Comparison of ENCODE assay signal across 32 cellular contexts in the genomic region with DNA sequence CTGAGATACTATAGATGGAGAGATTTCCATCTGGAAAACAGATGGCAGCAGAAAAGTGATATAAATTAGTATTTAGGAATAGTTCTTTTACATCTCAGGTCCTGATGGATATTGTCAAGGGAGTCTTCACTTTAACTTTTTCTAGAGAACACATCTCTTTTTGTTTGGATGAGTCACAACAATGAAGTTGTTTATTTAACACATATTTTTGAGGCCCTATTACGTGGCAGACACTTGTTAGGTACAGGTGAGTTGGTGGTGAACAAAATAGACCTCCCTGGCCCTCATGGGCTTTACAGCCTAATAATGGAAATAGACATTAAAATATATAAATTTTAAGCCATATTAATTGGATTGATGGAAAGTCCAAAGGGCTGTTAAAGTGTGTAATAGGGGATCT.
"Had no signal": no experiment of that assay in that cellular context is flagged by ENCODE, and none has a peak within 500 bp of the region (broad histone marks: within the 10 kb centered on the region; RNA-seq: fewer than 3 reads in every experiment).

No MANE protein-coding gene starts in this region.

- H3K27me3 ChIP-seq: adrenal gland, body of pancreas, MG63, SJCRH30 had no signal

- H3K27ac Mint-ChIP-seq: activated CD4-positive, alpha-beta T cell treated with anti-CD3 and anti-CD28 coated beads, Interleukin-2, amount 10 ng/mL, durations not matched to agents 24 days and 14 days; activated CD8-positive, alpha-beta T cell treated with anti-CD3 and anti-CD28 coated beads for 36 hours; activated naive CD4-positive, alpha-beta T cell treated with anti-CD3 and anti-CD28 coated beads, Interleukin-2, amount 50 U/mL, for 72 hours; activated T-cell treated with anti-CD3 and anti-CD28 coated beads, Interleukin-2, amount 50 U/mL, for 72 hours; activated T-helper 17 cell treated with anti-CD3 and anti-CD28 coated beads, Interleukin-2, amount 50 U/mL, for 72 hours had no signal

- H3K4me1 Mint-ChIP-seq: activated CD4-positive, alpha-beta T cell treated with anti-CD3 and anti-CD28 coated beads, Interleukin-2, amount 10 ng/mL, durations not matched to agents 24 days and 14 days; activated T-helper 17 cell treated with anti-CD3 and anti-CD28 coated beads, Interleukin-2, amount 50 U/mL, for 72 hours; central memory CD8-positive, alpha-beta T cell had no signal

- ATAC-seq: activated CD8-positive, alpha-beta T cell treated with anti-CD3 and anti-CD28 coated beads for 36 hours; activated naive CD4-positive, alpha-beta T cell treated with anti-CD3 and anti-CD28 coated beads, Interleukin-2, amount 50 U/mL, for 72 hours; activated T-cell treated with anti-CD3 and anti-CD28 coated beads, Interleukin-2, amount 50 U/mL, for 72 hours; activated T-helper 17 cell treated with anti-CD3 and anti-CD28 coated beads, Interleukin-2, amount 50 U/mL, for 72 hours; body of pancreas had no signal

- H3K27ac ChIP-seq: adrenal gland, body of pancreas, PC-9, SJCRH30, SK-N-MC, WERI-Rb-1 had no signal

- H3K4me1 ChIP-seq: adrenal gland, body of pancreas, SJCRH30 had no signal

- H3K36me3 ChIP-seq: adrenal gland, MG63, SJCRH30, WERI-Rb-1 had no signal

- H3K9me3 ChIP-seq: body of pancreas had no signal

- H3K27me3 Mint-ChIP-seq: activated CD4-positive, alpha-beta T cell treated with anti-CD3 and anti-CD28 coated beads, Interleukin-2, amount 10 ng/mL, durations not matched to agents 24 days and 14 days; activated CD8-positive, alpha-beta T cell treated with anti-CD3 and anti-CD28 coated beads for 36 hours; activated T-helper 17 cell treated with anti-CD3 and anti-CD28 coated beads, Interleukin-2, amount 50 U/mL, for 72 hours; central memory CD8-positive, alpha-beta T cell had no signal

- H3K4me3 ChIP-seq: adrenal gland, body of pancreas, MG63, PC-9, SJCRH30, SK-N-MC had no signal

- H3K4me3 Mint-ChIP-seq: activated CD4-positive, alpha-beta T cell treated with anti-CD3 and anti-CD28 coated beads, Interleukin-2, amount 10 ng/mL, durations not matched to agents 24 days and 14 days; activated CD8-positive, alpha-beta T cell treated with anti-CD3 and anti-CD28 coated beads for 36 hours; activated T-cell treated with anti-CD3 and anti-CD28 coated beads, Interleukin-2, amount 50 U/mL, for 72 hours; activated T-helper 17 cell treated with anti-CD3 and anti-CD28 coated beads, Interleukin-2, amount 50 U/mL, for 72 hours; central memory CD8-positive, alpha-beta T cell had no signal

- DNase-seq: activated CD4-positive, alpha-beta T cell treated with anti-CD3 and anti-CD28 coated beads for 1 hour; activated CD4-positive, alpha-beta T cell treated with anti-CD3 and anti-CD28 coated beads, Interleukin-2, amount 10 ng/mL, durations not matched to agents 24 days and 14 days; activated CD4-positive, alpha-beta T cell treated with anti-CD3 and anti-CD28 coated beads, Interleukin-2, amount 50 U/mL, for 4 hours; activated CD4-positive, CD25-positive, alpha-beta regulatory T cell; activated CD8-positive, alpha-beta T cell treated with anti-CD3 and anti-CD28 coated beads for 36 hours; activated effector memory CD4-positive, alpha-beta T cell treated with anti-CD3 and anti-CD28 coated beads, Interleukin-2, amount 50 U/mL, for 16 hours; activated naive CD4-positive, alpha-beta T cell treated with Interleukin-2 at 50 U/mL for 16 hours; activated T-cell treated with anti-CD3 and anti-CD28 coated beads, Interleukin-2, amount 50 U/mL, for 1 hour; activated T-cell treated with anti-CD3 and anti-CD28 coated beads, Interleukin-2, amount 50 U/mL, for 72 hours; body of pancreas; Karpas-422; MG63; NCI-H1048; NCI-H1105 treated with DMSO at 0.1 percent for 48 hours; NCI-H1436 treated with DMSO at 0.1 percent for 48 hours; NCI-H1694 treated with DMSO at 0.1 percent for 48 hours; NCI-H2029; NCI-H345; NCI-H510A; NCI-H526; NCI-H748 treated with DMSO at 0.1 percent for 48 hours; NK-92 treated with Interleukin-12 subunit alpha and Interleukin-12 subunit beta, amount 100 ng/mL, for 24 hours; PC-9; SHP77; SJCRH30; T1000; WERI-Rb-1 had no signal

- H3K9me3 Mint-ChIP-seq: activated T-helper 17 cell treated with anti-CD3 and anti-CD28 coated beads, Interleukin-2, amount 50 U/mL, for 72 hours had no signal

- H3K4me2 ChIP-seq: PC-9 had no signal

- H2AFZ ChIP-seq: PC-9 had no signal
